In the genomic region with DNA sequence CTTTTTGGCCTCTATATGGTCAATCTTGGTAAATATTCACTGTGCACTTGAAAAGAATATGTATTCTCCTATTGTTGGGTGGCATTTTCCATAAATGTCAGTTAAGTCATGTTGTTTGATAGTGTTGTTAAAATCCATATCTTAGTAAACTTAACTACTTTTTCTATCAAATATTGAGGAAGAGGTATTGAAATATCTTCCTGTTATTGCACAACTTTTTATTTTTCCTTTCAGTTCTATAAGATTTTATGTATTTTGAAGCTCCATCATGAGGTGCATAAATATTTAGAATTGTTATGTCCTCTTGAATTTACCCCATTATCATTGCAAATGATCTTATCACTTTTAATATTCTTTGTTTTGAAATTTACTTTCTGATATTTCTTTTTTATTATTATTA, we compare ENCODE assay signal across 2 cellular contexts.
TF ChIP-seq lines count a peak whose summit lies in the region.

No MANE protein-coding gene starts in this region.

TF ChIP-seq in IMR-90, 13 proteins besides CTCF, POLR2A, EP300 and RAD21:
- TF ChIP-seq CEBPB (IDR thresholded peaks at IDR 0.05; ENCODE audit: low read depth, low read length): peak; percentile 29; the same call in 1 of the 2 replicates
- no peak for TF ChIP-seq CHD1 (IDR thresholded peaks at IDR 0.05; ENCODE audit: low read depth, low read length)

TF ChIP-seq in K562, 482 proteins besides CTCF, POLR2A, EP300 and RAD21:
- no peak for TF ChIP-seq NR1H2 (CRISPR knock-in tag; IDR thresholded peaks at IDR 0.05)
- no peak for TF ChIP-seq ZNF263 (CRISPR knock-in tag; IDR thresholded peaks at IDR 0.05; ENCODE audit: borderline replicate concordance)
- no peak for TF ChIP-seq MECOM (CRISPR knock-in tag; IDR thresholded peaks at IDR 0.05)
- TF ChIP-seq LARP7 (IDR thresholded peaks at IDR 0.05): no peak
- no peak for TF ChIP-seq CEBPG (CRISPR knock-in tag; IDR thresholded peaks at IDR 0.05)
- peak in 1 of 2 experiments; percentile 82; a peak in 2 of 4 replicates for TF ChIP-seq CEBPG (tag; conservative IDR thresholded peaks at IDR 0.05 in 1 of 2, IDR thresholded peaks at IDR 0.05 in 1 of 2)
- no peak for TF ChIP-seq NFE2 (IDR thresholded peaks at IDR 0.05; ENCODE audit: low read depth)
- TF ChIP-seq CHD1 (IDR thresholded peaks at IDR 0.05; ENCODE audit: low read length): no peak
- TF ChIP-seq SNIP1 (IDR thresholded peaks at IDR 0.05; ENCODE audit: low read depth): no peak
- TF ChIP-seq CEBPB (tag; IDR thresholded peaks at IDR 0.05): peak; percentile 62
- TF ChIP-seq PTBP1 (IDR thresholded peaks at IDR 0.05; ENCODE audit: low read depth, low read length): no peak
- TF ChIP-seq, protein P1, sequence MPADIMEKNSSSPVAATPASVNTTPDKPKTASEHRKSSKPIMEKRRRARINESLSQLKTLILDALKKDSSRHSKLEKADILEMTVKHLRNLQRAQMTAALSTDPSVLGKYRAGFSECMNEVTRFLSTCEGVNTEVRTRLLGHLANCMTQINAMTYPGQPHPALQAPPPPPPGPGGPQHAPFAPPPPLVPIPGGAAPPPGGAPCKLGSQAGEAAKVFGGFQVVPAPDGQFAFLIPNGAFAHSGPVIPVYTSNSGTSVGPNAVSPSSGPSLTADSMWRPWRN (IDR thresholded peaks at IDR 0.05; ENCODE audit: low read depth): no peak
- TF ChIP-seq NR4A1 (CRISPR knock-in tag; IDR thresholded peaks at IDR 0.05): no peak
- no peak for TF ChIP-seq NR4A1 (tag; IDR thresholded peaks at IDR 0.05)
- TF ChIP-seq ZEB2 (IDR thresholded peaks at IDR 0.05): no peak
